ENCODE assay signal across 21 cellular contexts in the genomic region with DNA sequence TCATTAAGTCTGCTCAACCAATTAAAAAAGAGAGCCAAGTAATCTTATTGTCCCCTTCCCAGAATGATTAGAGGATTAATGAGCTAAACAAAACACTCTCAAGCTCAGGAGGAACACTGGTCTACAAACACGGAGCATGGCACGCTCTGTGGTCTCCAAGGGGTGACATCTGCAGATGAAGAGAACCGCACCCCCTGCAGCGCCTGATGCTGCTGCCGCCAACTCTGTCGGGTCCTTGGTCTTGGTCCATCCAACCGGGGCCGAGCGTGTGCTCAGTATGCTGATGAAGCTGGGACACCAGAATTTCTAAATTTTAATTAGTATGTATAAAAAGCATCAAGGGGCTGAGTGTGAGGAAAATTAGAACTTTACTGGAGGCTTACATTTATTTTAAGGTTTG.
DNase-seq lines count a peak whose midpoint lies in the region; TF ChIP-seq lines count a peak whose summit lies in the region.
"Had no signal": no experiment of that assay in that cellular context is flagged by ENCODE, and none has a peak within 500 bp of the region (broad histone marks: within the 10 kb centered on the region; RNA-seq: fewer than 3 reads in every experiment).

No MANE protein-coding gene starts in this region.

- CTCF ChIA-PET in mammary epithelial cell (lab: Charles Lee; ENCODE audit: low non-redundant PET) = no interaction called here

- H3K4me1 ChIP-seq in mammary epithelial cell (ENCODE audit: insufficient read depth, low read length) = no peaks in the 10 kb centered on the region
- H3K4me1 ChIP-seq: A549, BE2C, BLaER1 had no signal

- 96% methylated on average over 9 of the region's 9 CpGs for WGBS in mammary epithelial cell (ENCODE audit: low coverage, missing lambda C conversion rate)

- intact Hi-C loops in posterior cingulate gyrus (cut with DNase I) = no loop called here
- intact Hi-C loops in mammary epithelial cell (cut with micrococcal nuclease) = no loop called here

- H3K36me3 ChIP-seq in mammary epithelial cell (ENCODE audit: insufficient read depth, low read length) = no peaks in the 10 kb centered on the region
- H3K36me3 ChIP-seq: BE2C, BLaER1 had no signal

- H4K20me1 ChIP-seq in mammary epithelial cell (ENCODE audit: insufficient read depth, low read length) = no peaks in the 10 kb centered on the region
- H4K20me1 ChIP-seq: BLaER1 had no signal

- H3K9ac ChIP-seq in mammary epithelial cell (ENCODE audit: insufficient read depth, low read length) = no peak overlapping the region
- H3K9ac ChIP-seq: BLaER1 had no signal

- no TSS peak for BruUV-seq in mammary epithelial cell (replicated peaks; lab: Mats Ljungman, UMichigan)

- no peak overlapping the region for H2AFZ ChIP-seq in mammary epithelial cell (ENCODE audit: low read depth, low read length)

- in situ Hi-C loops in mammary epithelial cell (cut with MboI; ENCODE audit: low sequenced_read_pairs in 2 of 2) = no loop called here

- H3K4me3 ChIP-seq in mammary epithelial cell (replicated peaks in 1 of 3; ENCODE audit: insufficient read depth in 1 of 3, low read depth in 2 of 3, low read length in 3 of 3) = no peak overlapping the region
- H3K4me3 ChIP-seq: A549, BLaER1 had no signal

- no peak for TF ChIP-seq CTCF in mammary epithelial cell (conservative IDR thresholded peaks at IDR 0.05 in 1 of 2, IDR thresholded peaks at IDR 0.05 in 1 of 2; ENCODE audit: extremely low read depth in 1 of 2, insufficient read depth in 1 of 2, low read depth in 1 of 2, low read length in 2 of 2)

- dilution Hi-C loops in mammary epithelial cell (cut with HindIII; ENCODE audit: low sequenced_read_pairs) = no loop called here

- DNase-seq in Ammon's horn (ENCODE audit: low spot score) (peak; percentile 29), NCI-H82 (lab: John Stamatoyannopoulos, UW) (peak; percentile 96), astrocyte of the hippocampus (ENCODE audit: low read depth, low spot score) (peak; percentile 34), posterior cingulate gyrus (peak in 6 of 10 donors; percentile 7 to 82 (median 50)), DMS53 (lab: John Stamatoyannopoulos, UW) (no peak), NCI-H524 treated with DMSO at 0.1 percent for 48 hours (lab: John Stamatoyannopoulos, UW) (no peak), mammary epithelial cell (no peak)
- DNase-seq: AML-193; BE2C; C1 segment of cervical spinal cord; CD4-positive, alpha-beta memory T cell; CD4-positive, CD25-positive, alpha-beta regulatory T cell; CD8-positive, alpha-beta memory T cell; COR-L47; DMS 273 treated with DMSO at 0.1 percent for 48 hours; DMS153; DMS79 treated with DMSO at 0.1 percent for 48 hours; GF-D8 had no signal

- H3K9me3 ChIP-seq in mammary epithelial cell (replicated peaks; ENCODE audit: insufficient read depth, low read length) = no peaks in the 10 kb centered on the region
- H3K9me3 ChIP-seq: A549, BE2C, BLaER1 had no signal

- H3K4me2 ChIP-seq in mammary epithelial cell (ENCODE audit: insufficient read depth, low read depth, low read length) = no peak overlapping the region
- H3K4me2 ChIP-seq: A549, BLaER1 had no signal

- H3K27me3 ChIP-seq in mammary epithelial cell (ENCODE audit: insufficient read depth, low read length) = no peaks in the 10 kb centered on the region
- H3K27me3 ChIP-seq: BE2C, BLaER1 had no signal

- no peaks in the 10 kb centered on the region for H3K79me2 ChIP-seq in mammary epithelial cell (ENCODE audit: insufficient read depth, low read length)

- no peak overlapping the region for H3K27ac ChIP-seq in mammary epithelial cell (ENCODE audit: insufficient read depth, low read depth, low read length)
- H3K27ac ChIP-seq: 22Rv1, A549, BLaER1 had no signal

Comparison
In these comparisons a context has a peak if more than half of its experiments do, and no peak if none do; other contexts are left out.
1. DNase-seq: peak in Ammon's horn (single experiment), NCI-H82 (single experiment), astrocyte of the hippocampus (single experiment) and posterior cingulate gyrus (6 of 10); none in DMS53 (single experiment), NCI-H524 treated with DMSO at 0.1 percent for 48 hours (single experiment) and mammary epithelial cell (single experiment).